In genomic region chr1:247883346-247883745, GRCh38 we compare ENCODE assay signal across 6 cellular contexts. TPM values are rescaled to one million over a fixed set of nuclear protein-coding genes. Genes with fewer than 3 reads are reported as not detected.
"Had no signal": no experiment of that assay in that cellular context is flagged by ENCODE, and none has a peak within 500 bp of the region (broad histone marks: within the 10 kb centered on the region; RNA-seq: fewer than 3 reads in every experiment).

No MANE protein-coding gene starts in this region.

- DNase-seq: GM23248, H9, HCEC 1CT, IMR-90 had no signal

- H3K9ac ChIP-seq: GM23248 had no signal

- H3K27ac Mint-ChIP-seq: H9 had no signal

- H3K4me3 Mint-ChIP-seq: H9 had no signal

- H3K4me3 ChIP-seq: GM23248 had no signal

- H2AFZ ChIP-seq: GM23248 had no signal

- H3K27ac ChIP-seq: GM23248 had no signal

RNA-seq across cellular contexts. Expression of gene OR2W3, which starts 12.0 kb away (rescaled TPM):
- total RNA-seq: GM23248, H9, HT-29 had no signal
- polyA plus RNA-seq: GM23248 had no signal

RNA-seq across cellular contexts. Expression of gene TRIM58, which starts 26.4 kb away (rescaled TPM):
- total RNA-seq: GM23248, HT-29 had no signal
- polyA plus RNA-seq: GM23248, H1 had no signal

RNA-seq across cellular contexts. Expression of gene OR2T8, which starts 36.7 kb away (rescaled TPM):
- total RNA-seq: GM23248, H1, H9, HT-29, IMR-90 had no signal
- polyA plus RNA-seq: GM23248, H1, IMR-90 had no signal

RNA-seq across cellular contexts. Expression of gene OR2AJ1, which starts 41.3 kb away (rescaled TPM):
- total RNA-seq: GM23248, H1, H9, HT-29, IMR-90 had no signal
- polyA plus RNA-seq: GM23248, H1, IMR-90 had no signal

RNA-seq across cellular contexts. Expression of gene OR11L1, which starts 41.6 kb away (rescaled TPM):
- total RNA-seq: GM23248, H1, H9, HT-29, IMR-90 had no signal
- polyA plus RNA-seq: GM23248, H1, IMR-90 had no signal
